In genomic region chr5:98768160-98769005, GRCh38 we compare ENCODE assay signal across 8 cellular contexts. TPM values are rescaled to one million over a fixed set of nuclear protein-coding genes. Genes with fewer than 3 reads are reported as not detected.
DNase-seq lines count a peak whose midpoint lies in the region; ATAC-seq, FAIRE-seq and TF ChIP-seq lines count a peak whose summit lies in the region.

No MANE protein-coding gene starts in this region.

- H4K20me1 ChIP-seq in GM12878 (ENCODE audit: control insufficient read depth, insufficient read depth), result no peaks in the 10 kb centered on the region

- peak; percentile 83 for FAIRE-seq in GM12878 (lab: Jason Lieb, UNC)

- in situ Hi-C loops in GM12878 (cut with MboI), result no loop called here

- TF ChIP-seq POLR2A in Peyer's patch (IDR thresholded peaks at IDR 0.05) (no peak), GM12878 (IDR thresholded peaks at IDR 0.05; ENCODE audit: low read depth, low read length) (no peak)

- POLR2A ChIA-PET in GM12878 (lab: Charles Lee), result no interaction called here

- peak overlapping the region; percentile 24 for H2AFZ ChIP-seq in GM12878 (ENCODE audit: control insufficient read depth, low read depth, low read length)

- H3K36me3 ChIP-seq in Peyer's patch (no peaks in the 10 kb centered on the region), GM12878 (ENCODE audit: control insufficient read depth in 2 of 2, insufficient read depth in 2 of 2, low read length in 1 of 2) (no peaks in the 10 kb centered on the region), rectal smooth muscle tissue (ENCODE audit: control insufficient read depth, insufficient read depth, low read length) (no peaks in the 10 kb centered on the region)

- peak overlapping the region; percentile 92 for H3K4me2 ChIP-seq in GM12878 (ENCODE audit: control insufficient read depth, insufficient read depth)

- CTCF ChIA-PET in GM12878 (lab: Yijun Ruan, JAX), result interaction anchor here (0.6 to 7.5 kb wide), 52 partner anchors 9 to 1598 kb away, joined by 3 to 104 read pairs (median 4); no protein-coding TSS in a partner anchor

- WGBS in GM12878 (ENCODE audit: insufficient coverage, insufficient replicate concordance, low lambda C conversion rate, missing lambda C conversion rate), result 4% methylated on average over 38 of the region's 41 CpGs

- H3K27me3 ChIP-seq in Peyer's patch (no peaks in the 10 kb centered on the region), GM12878 (replicated peaks in 1 of 2; ENCODE audit: control insufficient read depth in 2 of 2, insufficient read depth in 2 of 2, low read length in 1 of 2) (peaks cover 3 to 9% of the 10 kb centered on the region in 2 experiments; a peak in 3 of 4 replicates), rectal smooth muscle tissue (ENCODE audit: control insufficient read depth, insufficient read depth, low read length) (no peaks in the 10 kb centered on the region)

- DNase-seq in EL (peak; percentile 86), HT-29 (ENCODE audit: low spot score) (peak; percentile 78), Peyer's patch (peak in 2 of 3 donors; percentile 45 to 60), GM12878 (ENCODE audit: low read depth, low spot score) (no peak), iPS DF 19.7 (ENCODE audit: low read depth, low spot score) (peak; percentile 85), HK-2 (ENCODE audit: unreplicated experiment) (no peak)

- no peaks in the 10 kb centered on the region for H3K79me2 ChIP-seq in GM12878 (ENCODE audit: control insufficient read depth, insufficient read depth, low read length)

- peak; percentile 38 to 83 (median 78) for TF ChIP-seq CTCF in Peyer's patch (IDR thresholded peaks at IDR 0.05)
- TF ChIP-seq CTCF in GM12878 (IDR thresholded peaks at IDR 0.05 in 2 of 3, conservative IDR thresholded peaks at IDR 0.05 in 1 of 3; ENCODE audit: control insufficient read depth in 2 of 3, extremely low read depth in 1 of 3, insufficient read depth in 1 of 3, low read depth in 3 of 3, low read length in 3 of 3), result peak; percentile 82 to 98 (median 93)

- H3K9me3 ChIP-seq in Peyer's patch (no peaks in the 10 kb centered on the region), GM12878 (replicated peaks; ENCODE audit: control insufficient read depth, insufficient read depth, low read length) (no peaks in the 10 kb centered on the region)

- peak; percentile 45 for ATAC-seq in GM21381 (IDR thresholded peaks at IDR 0.05; ENCODE audit: unreplicated experiment)
- ATAC-seq in GM12878, result peak; percentile 37

- TF ChIP-seq RAD21 in GM12878 (IDR thresholded peaks at IDR 0.05; ENCODE audit: insufficient read depth, low read depth, low read length), result peak; percentile 89

- SMC1A ChIA-PET in GM12878 (lab: Charles Lee; ENCODE audit: uncharacterized antibody, unreplicated experiment), result interaction anchor here (0.6 to 5.3 kb wide), 17 partner anchors 9 to 1626 kb away, joined by 3 to 24 read pairs (median 4); partner anchors contain the start of gene LIX1

- intact Hi-C loops in GM12878 (cut with micrococcal nuclease; ENCODE audit: unreplicated experiment), result loop anchor here (1.0 to 5.0 kb wide), 5 partner anchors 28 to 1471 kb away; no protein-coding TSS in a partner anchor

- H3K4me3 ChIP-seq in Peyer's patch (peak overlapping the region; percentile 54 to 93 (median 74)), GM12878 (peak overlapping the region; percentile 79), rectal smooth muscle tissue (ENCODE audit: low read length) (peak overlapping the region; percentile 86)

- TF ChIP-seq EP300 in GM12878 (IDR thresholded peaks at IDR 0.05; ENCODE audit: borderline replicate concordance in 1 of 2, control insufficient read depth in 1 of 2, low read depth in 2 of 2, low read length in 2 of 2), result no peak

- no TSS peak for BruUV-seq in GM12878 (replicated peaks; lab: Mats Ljungman, UMichigan)

- RAD21 ChIA-PET in GM12878 (lab: Charles Lee; ENCODE audit: unreplicated experiment), result interaction anchor here (0.6 to 2.9 kb wide), 9 partner anchors 10 to 1599 kb away, joined by 3 to 14 read pairs (median 4); no protein-coding TSS in a partner anchor

- H3K9ac ChIP-seq in GM12878 (ENCODE audit: control insufficient read depth, insufficient read depth, low read length), result no peak overlapping the region
- H3K9ac ChIP-seq in rectal smooth muscle tissue (ENCODE audit: low read length), result peak overlapping the region; percentile 52

- H3K4me1 ChIP-seq in Peyer's patch (peaks cover 0 to 18% (median 6%) of the 10 kb centered on the region in 4 donors), GM12878 (ENCODE audit: control insufficient read depth, insufficient read depth, low read length) (peaks cover 12% of the 10 kb centered on the region), rectal smooth muscle tissue (ENCODE audit: control insufficient read depth, insufficient read depth, low read length) (no peaks in the 10 kb centered on the region)

- peak overlapping the region; percentile 57 to 79 (median 66) for H3K27ac ChIP-seq in Peyer's patch
- no peak overlapping the region for H3K27ac ChIP-seq in GM12878 (ENCODE audit: control insufficient read depth, insufficient read depth)
- peak overlapping the region; percentile 56 for H3K27ac ChIP-seq in rectal smooth muscle tissue (ENCODE audit: low read depth, low read length)

TF ChIP-seq in GM12878, 131 proteins besides CTCF, POLR2A, EP300 and RAD21:
- 0 out of 2 replicates have a peak, but pooled peaks have one; percentile 11 for TF ChIP-seq YY1 (IDR thresholded peaks at IDR 0.05; ENCODE audit: low read depth, low read length)
- no peak for TF ChIP-seq CHD4 (IDR thresholded peaks at IDR 0.05)

RNA-seq across cellular contexts. Expression of gene RGMB, which starts 5.1 kb away (rescaled TPM):
- 14.3 and 16.8 TPM in 2 replicates for total RNA-seq in HT-29 (2014; rRNA removed; shearing (Covaris generic))
- 100 to 1,000 TPM in 3 of 4 donors, 10 to 100 TPM in 1; 55.0 to 298 (median 138) TPM for total RNA-seq in Peyer's patch
- total RNA-seq in GM12878 (2013; cell fraction: nucleolus; rRNA removed), result 11.9 and 12.2 TPM in 2 replicates
- total RNA-seq in GM12878 (2014; rRNA removed), result 11.3 and 11.6 TPM in 2 replicates
- total RNA-seq in GM12878 (2014; rRNA removed; fragmentation: Illumina TruSeq; extraction: Trizol), result 6.9 and 7.4 TPM in 2 replicates
- 15.3 and 15.8 TPM in 2 replicates for total RNA-seq in GM12878 (2021)
- polyA plus RNA-seq in GM12878 (2011; ENCODE audit: low read depth), result 1.8 TPM
- 1.5 and 1.6 TPM in 2 replicates for polyA plus RNA-seq in GM12878 (2011; rRNA removed)
- polyA plus RNA-seq in GM12878 (2011; cell fraction: cytosol; rRNA removed), result 1.6 and 2.1 TPM in 2 replicates
- 3.2 and 3.6 TPM in 2 replicates for polyA plus RNA-seq in GM12878 (2011; cell fraction: nucleus; rRNA removed)
- polyA plus RNA-seq in GM12878 (2012), result 3.3 and 4.0 TPM in 2 replicates
- 9.4 and 11.5 TPM in 2 replicates for polyA plus RNA-seq in GM12878 (2014; fragmentation: Illumina TruSeq; extraction: Trizol)
- polyA plus RNA-seq in GM12878 (2014; fragmentation: Nextera tagmentation; extraction: Ambion mirVana), result 1 to 10 TPM; 1.3 to 2.4 TPM
- 7.9 and 10.2 TPM in 2 replicates for polyA plus RNA-seq in GM12878 (2014; rRNA removed)
- polyA plus RNA-seq in GM12878 (2016; fragmentation: Nextera tagmentation; extraction: Ambion mirVana), result 1 to 10 TPM; 6.9 to 8.2 TPM
- polyA minus RNA-seq in GM12878 (2011; rRNA and poly(A)+ RNA removed), result 2.8 and 4.4 TPM in 2 replicates
- polyA minus RNA-seq in GM12878 (2011; cell fraction: cytosol; rRNA and poly(A)+ RNA removed), result 0.83 and 1.1 TPM in 2 replicates
- 6.4 and 11.5 TPM in 2 replicates for polyA minus RNA-seq in GM12878 (2011; cell fraction: nucleus; rRNA and poly(A)+ RNA removed)

Comparison
In these comparisons a context has a peak if more than half of its experiments do, and no peak if none do; other contexts are left out.
1. DNase-seq: peak in EL (single experiment), HT-29 (single experiment), Peyer's patch (2 of 3) and iPS DF 19.7 (single experiment); none in GM12878 (single experiment) and HK-2 (single experiment).
2. Peak in every context shown above with its lines, with median percentiles within 50 percentile points of each other: H3K4me3 ChIP-seq.